ENCODE assay signal across 20 cellular contexts in genomic region chr6:20704325-20704724, GRCh38.
A peak's percentile ranks its signal among the peaks of the same experiment; 100 is the strongest.
DNase-seq lines count a peak whose midpoint lies in the region; ATAC-seq and TF ChIP-seq lines count a peak whose summit lies in the region.
"Had no signal": no experiment of that assay in that cellular context is flagged by ENCODE, and none has a peak within 500 bp of the region (broad histone marks: within the 10 kb centered on the region; RNA-seq: fewer than 3 reads in every experiment).

No MANE protein-coding gene starts in this region.

- H3K79me2 ChIP-seq in smooth muscle cell (ENCODE audit: low read depth) = peaks cover 10% of the 10 kb centered on the region

- no peaks in the 10 kb centered on the region for H4K20me1 ChIP-seq in smooth muscle cell (ENCODE audit: low read depth)

- H3K36me3 ChIP-seq in WERI-Rb-1 (no peaks in the 10 kb centered on the region), smooth muscle cell (ENCODE audit: low read depth) (no peaks in the 10 kb centered on the region)
- H3K36me3 ChIP-seq: left lung, MG63, neutrophil had no signal

- peak overlapping the region; percentile 68 for H3K27ac ChIP-seq in WERI-Rb-1
- no peak overlapping the region for H3K27ac ChIP-seq in smooth muscle cell (ENCODE audit: low read depth)
- H3K27ac ChIP-seq: left lung, neutrophil had no signal

- no peak for ATAC-seq in GM19035 (IDR thresholded peaks at IDR 0.05; ENCODE audit: unreplicated experiment)
- ATAC-seq: activated CD8-positive, alpha-beta T cell treated with anti-CD3 and anti-CD28 coated beads, Interleukin-2, amount 10 ng/mL, durations not matched to agents 7 days and 5 days; left lung had no signal

- H3K4me3 Mint-ChIP-seq in glutamatergic neuron (ENCODE audit: unreplicated experiment) = peak overlapping the region; percentile 1
- H3K4me3 Mint-ChIP-seq: activated CD8-positive, alpha-beta T cell treated with anti-CD3 and anti-CD28 coated beads, Interleukin-2, amount 10 ng/mL, durations not matched to agents 7 days and 5 days had no signal

- no peaks in the 10 kb centered on the region for H3K9me3 ChIP-seq in WERI-Rb-1 (ENCODE audit: severe bottlenecking)
- H3K9me3 ChIP-seq in smooth muscle cell (replicated peaks; ENCODE audit: low read depth) = no peaks in the 10 kb centered on the region
- H3K9me3 ChIP-seq: left lung, MG63, neutrophil had no signal

- H3K27me3 Mint-ChIP-seq in glutamatergic neuron (ENCODE audit: unreplicated experiment) = no peaks in the 10 kb centered on the region

- WGBS in smooth muscle cell (ENCODE audit: low lambda C conversion rate) = 91% methylated on average over 1 of the region's 1 CpG

- H3K4me3 ChIP-seq in WERI-Rb-1 (ENCODE audit: low read depth, low read length) (no peak overlapping the region), smooth muscle cell (no peak overlapping the region)
- H3K4me3 ChIP-seq: left lung, MG63 had no signal

- H3K9ac ChIP-seq in smooth muscle cell (ENCODE audit: low read depth) = no peak overlapping the region

- peaks cover 36% of the 10 kb centered on the region for H3K4me1 ChIP-seq in smooth muscle cell (ENCODE audit: low read depth)

- peaks cover 5% of the 10 kb centered on the region for H3K9me3 Mint-ChIP-seq in glutamatergic neuron (ENCODE audit: unreplicated experiment)

- H3K36me3 Mint-ChIP-seq in glutamatergic neuron (ENCODE audit: unreplicated experiment) = no peaks in the 10 kb centered on the region

- DNase-seq in NCI-H526 treated with DMSO at 0.1 percent for 48 hours (lab: John Stamatoyannopoulos, UW) (peak; percentile 38), NCI-H526 (lab: John Stamatoyannopoulos, UW) (no peak), WERI-Rb-1 (no peak), glutamatergic neuron (no peak), smooth muscle cell (lab: John Stamatoyannopoulos, UW; ENCODE audit: unreplicated experiment) (no peak), NK-92 (lab: John Stamatoyannopoulos, UW; ENCODE audit: unreplicated experiment) (no peak), AML-193 (lab: John Stamatoyannopoulos, UW) (no peak)
- DNase-seq: activated CD8-positive, alpha-beta T cell treated with anti-CD3 and anti-CD28 coated beads, Interleukin-2, amount 10 ng/mL, durations not matched to agents 7 days and 5 days; activated naive CD4-positive, alpha-beta T cell; activated T-cell treated with anti-CD3 and anti-CD28 coated beads, Interleukin-2, amount 50 U/mL, for 1 hour; anterior cingulate cortex; C1 segment of cervical spinal cord; effector CD4-positive, alpha-beta T cell; GOT3; IMR-90; left lung; MG63; RPMI8226 had no signal

- no peaks in the 10 kb centered on the region for H3K27me3 ChIP-seq in WERI-Rb-1 (ENCODE audit: insufficient read depth, low read depth, severe bottlenecking)
- no peaks in the 10 kb centered on the region for H3K27me3 ChIP-seq in smooth muscle cell (ENCODE audit: low read depth)
- H3K27me3 ChIP-seq: left lung, MG63, neutrophil had no signal

- H2AFZ ChIP-seq in smooth muscle cell (ENCODE audit: low read depth) = no peak overlapping the region

- peak overlapping the region; percentile 24 for H3K27ac Mint-ChIP-seq in glutamatergic neuron (ENCODE audit: unreplicated experiment)
- H3K27ac Mint-ChIP-seq: activated CD8-positive, alpha-beta T cell treated with anti-CD3 and anti-CD28 coated beads, Interleukin-2, amount 10 ng/mL, durations not matched to agents 7 days and 5 days had no signal

- H3F3A ChIP-seq in smooth muscle cell (ENCODE audit: low read depth) = peaks cover 3% of the 10 kb centered on the region

- H3K4me2 ChIP-seq in smooth muscle cell = peak overlapping the region; percentile 50

- no peak for TF ChIP-seq CTCF in WERI-Rb-1 (IDR thresholded peaks at IDR 0.05; ENCODE audit: low read depth, low read length)
- no peak for TF ChIP-seq CTCF in glutamatergic neuron (IDR thresholded peaks at IDR 0.05; ENCODE audit: partially characterized antibody, unreplicated experiment)
- TF ChIP-seq CTCF in smooth muscle cell (IDR thresholded peaks at IDR 0.05; ENCODE audit: borderline replicate concordance, insufficient read depth, poor library complexity, severe bottlenecking) = no peak

- H3K4me1 Mint-ChIP-seq in glutamatergic neuron (ENCODE audit: low read depth, unreplicated experiment) = peaks cover 61% of the 10 kb centered on the region
